Comparison of ENCODE assay signal across 11 cellular contexts in genomic region chr3:73580343-73580742, GRCh38. TPM values are rescaled to one million over a fixed set of nuclear protein-coding genes. Genes with fewer than 3 reads are reported as not detected.
A peak's percentile ranks its signal among the peaks of the same experiment; 100 is the strongest.
DNase-seq lines count a peak whose midpoint lies in the region; ATAC-seq and TF ChIP-seq lines count a peak whose summit lies in the region.
"Had no signal": no experiment of that assay in that cellular context is flagged by ENCODE, and none has a peak within 500 bp of the region (broad histone marks: within the 10 kb centered on the region; RNA-seq: fewer than 3 reads in every experiment).

No MANE protein-coding gene starts in this region.

- no peak overlapping the region for H2BK15ac ChIP-seq in mesenchymal stem cell (ENCODE audit: low read depth, poor library complexity, severe bottlenecking)

- H3K9ac ChIP-seq in mesenchymal stem cell (ENCODE audit: low read length) (no peak overlapping the region), colonic mucosa (ENCODE audit: low read depth in 2 of 2, low read length in 2 of 2) (no peak overlapping the region)

- no peaks in the 10 kb centered on the region for H3K79me1 ChIP-seq in mesenchymal stem cell (replicated peaks; ENCODE audit: low read length, poor library complexity, severe bottlenecking)

- peaks cover 2% of the 10 kb centered on the region for H3K4me1 ChIP-seq in mesenchymal stem cell (ENCODE audit: control insufficient read depth, insufficient read depth, low read depth, low read length)
- no peaks in the 10 kb centered on the region for H3K4me1 ChIP-seq in colonic mucosa

- H3K27ac ChIP-seq in mesenchymal stem cell (ENCODE audit: low read length, poor library complexity, severe bottlenecking) (no peak overlapping the region), colonic mucosa (no peak overlapping the region)

- in situ Hi-C loops in astrocyte of the cerebellum (cut with HindIII; ENCODE audit: low sequenced_read_pairs), result no loop called here

- no peak overlapping the region for H2AFZ ChIP-seq in mesenchymal stem cell (ENCODE audit: low read depth, low read length)

- H3K9me3 ChIP-seq in mesenchymal stem cell (ENCODE audit: control insufficient read depth, low read length), result no peaks in the 10 kb centered on the region
- no peaks in the 10 kb centered on the region for H3K9me3 ChIP-seq in colonic mucosa

- TF ChIP-seq CTCF in astrocyte of the cerebellum (IDR thresholded peaks at IDR 0.05; ENCODE audit: low read depth, low read length, missing control alignments), result no peak
- TF ChIP-seq CTCF in colonic mucosa (IDR thresholded peaks at IDR 0.05), result no peak

- no peak overlapping the region for H4K8ac ChIP-seq in mesenchymal stem cell (ENCODE audit: low read length)

- no peak overlapping the region for H4K91ac ChIP-seq in mesenchymal stem cell (ENCODE audit: low read length)

- WGBS in mesenchymal stem cell, result 29% methylated on average over 2 of the region's 2 CpGs

- no peak overlapping the region for H2AK5ac ChIP-seq in mesenchymal stem cell (ENCODE audit: low read length, severe bottlenecking)

- no peak overlapping the region for H2BK12ac ChIP-seq in mesenchymal stem cell (ENCODE audit: low read length in 2 of 2)

- H2BK5ac ChIP-seq in mesenchymal stem cell (ENCODE audit: low read depth, low read length, poor library complexity, severe bottlenecking), result no peak overlapping the region

- no peak overlapping the region for H2BK120ac ChIP-seq in mesenchymal stem cell (ENCODE audit: low read depth, low read length)

- peak; percentile 36 for DNase-seq in DMS53 treated with DMSO at 0.1 percent for 48 hours (lab: John Stamatoyannopoulos, UW; ENCODE audit: unreplicated experiment)
- peak; percentile 97 for DNase-seq in HS-5 (ENCODE audit: low read depth)
- DNase-seq in astrocyte of the cerebellum (ENCODE audit: low read depth), result peak; percentile 73
- peak; percentile 96 for DNase-seq in mesenchymal stem cell
- no peak for DNase-seq in colonic mucosa
- no peak for DNase-seq in amygdala (lab: John Stamatoyannopoulos, UW)
- DNase-seq in NCI-H526 (lab: John Stamatoyannopoulos, UW), result no peak
- DNase-seq: cortex of kidney; hypothalamus; stimulated activated naive CD4-positive, alpha-beta T cell treated with Interleukin-2 at 50 U/mL for 16 hours had no signal

- H3K36me3 ChIP-seq in mesenchymal stem cell (ENCODE audit: control insufficient read depth in 1 of 2, insufficient read depth in 2 of 2, low read depth in 1 of 2, low read length in 2 of 2) (peaks cover 0 to 42% of the 10 kb centered on the region in 2 experiments), colonic mucosa (no peaks in the 10 kb centered on the region)

- no peak overlapping the region for H3K23ac ChIP-seq in mesenchymal stem cell (ENCODE audit: low read length in 2 of 2)

- no peak for ATAC-seq in GM21529 (IDR thresholded peaks at IDR 0.05; ENCODE audit: unreplicated experiment)

- H3K4me3 ChIP-seq in astrocyte of the cerebellum (ENCODE audit: low read depth, low read length) (no peak overlapping the region), mesenchymal stem cell (ENCODE audit: insufficient read depth in 1 of 2, low read depth in 1 of 2, low read length in 2 of 2) (no peak overlapping the region), colonic mucosa (no peak overlapping the region)

- H3K18ac ChIP-seq in mesenchymal stem cell (ENCODE audit: low read depth in 1 of 2, low read length in 2 of 2), result no peak overlapping the region

- H3K14ac ChIP-seq in mesenchymal stem cell (ENCODE audit: low read length in 2 of 2), result no peak overlapping the region

- H3K27me3 ChIP-seq in mesenchymal stem cell (ENCODE audit: control insufficient read depth in 1 of 2, insufficient read depth in 1 of 2, low read length in 2 of 2), result no peaks in the 10 kb centered on the region
- no peaks in the 10 kb centered on the region for H3K27me3 ChIP-seq in colonic mucosa

- H3K4ac ChIP-seq in mesenchymal stem cell (ENCODE audit: low read depth in 1 of 2, low read length in 2 of 2), result no peak overlapping the region

- intact Hi-C loops in colonic mucosa (cut with DNase I), result no loop called here

- no peak overlapping the region for H3K4me2 ChIP-seq in mesenchymal stem cell (ENCODE audit: low read length, poor library complexity, severe bottlenecking)

RNA-seq across cellular contexts. Expression of gene PDZRN3, which starts 44.4 kb away (rescaled TPM):
- polyA plus RNA-seq in mesenchymal stem cell (2013, experiment 1 of 2), result 18.3 TPM
- 17.2 TPM for polyA plus RNA-seq in mesenchymal stem cell (2013, experiment 2 of 2)
- 10 to 100 TPM; 13.6 to 19.1 TPM for total RNA-seq in colonic mucosa

Comparison
In these comparisons a context has a peak if more than half of its experiments do, and no peak if none do; other contexts are left out.
1. DNase-seq: peak in DMS53 treated with DMSO at 0.1 percent for 48 hours (single experiment), HS-5 (single experiment), astrocyte of the cerebellum (single experiment) and mesenchymal stem cell (single experiment); none in colonic mucosa (single experiment), amygdala (0 of 56) and NCI-H526 (0 of 2).